Comparison of ENCODE assay signal across 8 cellular contexts in the genomic region with DNA sequence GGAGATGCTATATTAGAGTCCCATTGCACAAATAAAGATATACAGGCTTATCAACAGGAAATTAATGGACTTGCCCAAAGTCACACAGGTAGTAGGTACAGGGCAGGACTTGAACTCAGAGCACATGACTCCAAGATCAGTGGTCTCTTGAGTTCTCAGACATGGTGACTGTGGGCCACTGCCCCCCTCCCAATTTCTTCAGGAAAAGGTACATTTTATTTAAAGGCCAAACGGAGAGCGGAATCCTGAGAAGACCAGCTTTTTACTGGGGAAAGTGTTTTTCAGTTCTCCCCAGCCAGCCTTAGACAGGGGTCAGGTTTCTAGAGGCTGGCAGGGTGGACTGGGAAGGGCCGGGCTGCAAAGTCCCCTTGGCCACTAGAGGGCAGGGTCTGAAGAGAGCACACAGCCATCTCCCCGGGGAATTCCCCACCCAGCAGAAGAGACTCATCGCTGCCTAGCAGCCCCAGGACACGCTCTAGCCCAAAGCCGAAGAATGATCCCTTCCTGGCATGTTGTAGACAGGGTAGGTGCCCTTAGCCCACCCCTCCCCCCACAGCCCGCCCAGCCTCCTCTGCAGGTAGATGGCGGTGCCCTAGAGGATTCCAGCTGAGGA. TPM values are rescaled to one million over a fixed set of nuclear protein-coding genes. Genes with fewer than 3 reads are reported as not detected.
A peak's percentile ranks its signal among the peaks of the same experiment; 100 is the strongest.
DNase-seq lines count a peak whose midpoint lies in the region; ATAC-seq and TF ChIP-seq lines count a peak whose summit lies in the region.

No MANE protein-coding gene starts in this region.

- TF ChIP-seq CTCF in GM12864 (IDR thresholded peaks at IDR 0.05; ENCODE audit: low read depth, low read length, missing control alignments) (peak; percentile 97), right atrium auricular region (IDR thresholded peaks at IDR 0.05) (peak; percentile 67 to 84)

- H3K27ac ChIP-seq in right atrium auricular region: no peak overlapping the region

- no peaks in the 10 kb centered on the region for H3K27me3 Mint-ChIP-seq in T-helper 17 cell

- no peaks in the 10 kb centered on the region for H3K27me3 ChIP-seq in right atrium auricular region

- peak; percentile 100 for ATAC-seq in T-helper 17 cell

- peak; percentile 42 for DNase-seq in GM12864 (ENCODE audit: low read depth)
- DNase-seq in HEK293T (ENCODE audit: extremely low spot score): peak; percentile 91
- peak; percentile 47 for DNase-seq in NCI-H1048 (lab: John Stamatoyannopoulos, UW)
- peak; percentile 60 to 69 (median 66) for DNase-seq in T-helper 17 cell
- peak; percentile 72 for DNase-seq in amniotic epithelial cell (ENCODE audit: low read depth)
- DNase-seq in right atrium auricular region (ENCODE audit: low spot score): no peak
- DNase-seq in skeletal muscle cell (ENCODE audit: low read depth): peak; percentile 32
- no peak for DNase-seq in mesenteric fat pad (ENCODE audit: low spot score)

- peak overlapping the region; percentile 39 for H3K4me3 Mint-ChIP-seq in T-helper 17 cell

- peaks cover 54% of the 10 kb centered on the region for H3K4me1 Mint-ChIP-seq in T-helper 17 cell

- H3K27ac Mint-ChIP-seq in T-helper 17 cell: peak overlapping the region; percentile 91

- peaks cover 0 to 13% of the 10 kb centered on the region in 2 donors for H3K4me1 ChIP-seq in right atrium auricular region

- H3K4me3 ChIP-seq in GM12864 (ENCODE audit: low read depth, low read length) (no peak overlapping the region), right atrium auricular region (no peak overlapping the region), skeletal muscle cell (ENCODE audit: low read depth, low read length) (no peak overlapping the region)

- H3K9me3 ChIP-seq in T-helper 17 cell (ENCODE audit: control insufficient read depth, low read length, poor library complexity, severe bottlenecking): no peaks in the 10 kb centered on the region
- H3K9me3 ChIP-seq in right atrium auricular region: no peaks in the 10 kb centered on the region

- H3K36me3 ChIP-seq in right atrium auricular region: no peaks in the 10 kb centered on the region

- CTCF ChIA-PET in HEK293T (lab: Yijun Ruan, JAX): interaction anchor here (0.7 to 1.9 kb wide), 6 partner anchors 13 to 150 kb away, joined by 3 to 6 read pairs (median 4); no protein-coding TSS in a partner anchor

- POLR2A ChIA-PET in HEK293T (lab: Yijun Ruan, JAX): interaction anchor here (1.0 kb wide), 1 partner anchor 100 kb away, joined by 3 read pairs; the partner anchor contains the start of gene BCL9

- H3K36me3 Mint-ChIP-seq in T-helper 17 cell (ENCODE audit: low read depth): peaks cover 14% of the 10 kb centered on the region

TF ChIP-seq in HEK293T, 16 proteins besides CTCF, POLR2A, EP300 and RAD21:
- TF ChIP-seq LEF1 (IDR thresholded peaks at IDR 0.05; ENCODE audit: borderline replicate concordance): no peak
- TF ChIP-seq SP1 (IDR thresholded peaks at IDR 0.05): no peak
- no peak for TF ChIP-seq FOXA1 (IDR thresholded peaks at IDR 0.05)
- no peak for TF ChIP-seq SUZ12 (IDR thresholded peaks at IDR 0.05)
- TF ChIP-seq NFRKB (IDR thresholded peaks at IDR 0.05): no peak
- TF ChIP-seq, protein P1, sequence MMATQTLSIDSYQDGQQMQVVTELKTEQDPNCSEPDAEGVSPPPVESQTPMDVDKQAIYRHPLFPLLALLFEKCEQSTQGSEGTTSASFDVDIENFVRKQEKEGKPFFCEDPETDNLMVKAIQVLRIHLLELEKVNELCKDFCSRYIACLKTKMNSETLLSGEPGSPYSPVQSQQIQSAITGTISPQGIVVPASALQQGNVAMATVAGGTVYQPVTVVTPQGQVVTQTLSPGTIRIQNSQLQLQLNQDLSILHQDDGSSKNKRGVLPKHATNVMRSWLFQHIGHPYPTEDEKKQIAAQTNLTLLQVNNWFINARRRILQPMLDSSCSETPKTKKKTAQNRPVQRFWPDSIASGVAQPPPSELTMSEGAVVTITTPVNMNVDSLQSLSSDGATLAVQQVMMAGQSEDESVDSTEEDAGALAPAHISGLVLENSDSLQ (IDR thresholded peaks at IDR 0.05): no peak
- no peak for TF ChIP-seq FOXM1 (IDR thresholded peaks at IDR 0.05; ENCODE audit: borderline replicate concordance)
- TF ChIP-seq HDGF (IDR thresholded peaks at IDR 0.05; ENCODE audit: borderline replicate concordance): no peak
- no peak for TF ChIP-seq ARNT (IDR thresholded peaks at IDR 0.05)
- no peak for TF ChIP-seq TARDBP (IDR thresholded peaks at IDR 0.05)
- no peak for TF ChIP-seq FOXK2 (IDR thresholded peaks at IDR 0.05)

RNA-seq across cellular contexts. Expression of gene ACP6, which starts 29.7 kb away (rescaled TPM):
- total RNA-seq in T-helper 17 cell: 10 to 100 TPM; 11.5 to 13.1 TPM
- total RNA-seq in right atrium auricular region: 10 to 100 TPM in 1 of 2 donors, 1 to 10 TPM in 1; 6.1 to 10.6 TPM
- 8.0 TPM for total RNA-seq in mesenteric fat pad

Comparison
In these comparisons a context has a peak if more than half of its experiments do, and no peak if none do; other contexts are left out.
1. DNase-seq: peak in GM12864 (single experiment), HEK293T (single experiment), NCI-H1048 (single experiment), T-helper 17 cell (3 of 3), amniotic epithelial cell (single experiment) and skeletal muscle cell (single experiment); none in right atrium auricular region (single experiment) and mesenteric fat pad (single experiment).